17 cellular contexts compared by ENCODE assay signal in the genomic region with DNA sequence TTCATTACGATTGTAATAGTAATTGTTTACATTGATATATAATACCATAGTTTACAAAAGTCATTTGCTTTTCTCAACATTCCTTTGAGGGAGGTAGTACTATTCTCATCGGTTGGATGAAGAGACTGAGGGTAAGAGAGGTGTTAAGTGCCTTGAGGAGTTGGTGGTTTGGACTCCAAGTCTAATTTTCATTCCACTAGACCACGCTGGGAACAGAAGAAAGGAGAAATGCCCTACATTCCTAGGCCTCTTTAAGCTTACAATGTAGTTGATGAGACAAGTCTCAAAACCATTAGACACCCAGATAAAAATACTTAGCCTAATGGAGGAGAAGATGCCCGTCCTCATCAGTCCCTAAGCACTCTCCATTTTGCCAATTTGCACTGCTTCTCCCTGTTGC.
"Had no signal": no experiment of that assay in that cellular context is flagged by ENCODE, and none has a peak within 500 bp of the region (broad histone marks: within the 10 kb centered on the region; RNA-seq: fewer than 3 reads in every experiment).

No MANE protein-coding gene starts in this region.

- H3K9me3 ChIP-seq: esophagus muscularis mucosa, gastrocnemius medialis, heart right ventricle, mucosa of descending colon, ovary, testis, tibial nerve, upper lobe of right lung, vagina had no signal

- H3K4me1 ChIP-seq: testis had no signal

- H3K36me3 ChIP-seq: esophagus muscularis mucosa, gastrocnemius medialis, heart right ventricle, ovary, tibial nerve, upper lobe of right lung, vagina had no signal

- H3K4me3 ChIP-seq: esophagus muscularis mucosa, gastrocnemius medialis, heart right ventricle, mucosa of descending colon, ovary, testis, tibial nerve, upper lobe of right lung, vagina had no signal

- H3K27ac ChIP-seq: epithelial cell of prostate, esophagus muscularis mucosa, gastrocnemius medialis, heart right ventricle, ovary, testis, tibial nerve, upper lobe of right lung had no signal

- DNase-seq: effector memory CD8-positive, alpha-beta T cell; gastrocnemius medialis; heart right ventricle; hypothalamus; mammary epithelial cell; mucosa of descending colon; naive thymus-derived CD8-positive, alpha-beta T cell; nucleus accumbens; ovary; right cardiac atrium; stimulated activated CD4-positive, alpha-beta T cell treated with anti-CD3 and anti-CD28 coated beads, Interleukin-4, amount 100 ng/mL, for 24 hours; testis; upper lobe of right lung had no signal

- H3K27me3 ChIP-seq: esophagus muscularis mucosa, gastrocnemius medialis, heart right ventricle, ovary, testis, tibial nerve, upper lobe of right lung, vagina had no signal
